Comparison of ENCODE assay signal across 20 cellular contexts in the genomic region with DNA sequence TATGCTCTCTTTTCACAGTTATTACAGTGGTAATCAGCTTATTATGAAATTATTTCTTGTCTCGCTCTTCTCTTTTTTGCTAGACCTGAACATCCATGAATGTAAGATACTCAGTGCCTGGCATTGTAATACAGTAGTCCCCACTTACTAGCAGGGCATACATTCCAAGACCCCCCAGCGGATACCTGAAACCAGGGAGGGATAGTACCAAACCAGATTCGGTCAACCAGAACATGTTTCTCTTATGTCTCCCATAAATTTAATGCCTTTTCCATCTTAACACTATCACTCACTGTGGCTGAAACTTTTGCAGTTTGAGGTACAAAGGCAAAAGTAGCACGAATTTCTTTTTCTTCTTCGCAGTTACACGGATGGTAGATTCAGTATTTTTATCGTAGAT. TPM values are rescaled to one million over a fixed set of nuclear protein-coding genes. Genes with fewer than 3 reads are reported as not detected.
DNase-seq lines count a peak whose midpoint lies in the region; ATAC-seq and TF ChIP-seq lines count a peak whose summit lies in the region.
"Had no signal": no experiment of that assay in that cellular context is flagged by ENCODE, and none has a peak within 500 bp of the region (broad histone marks: within the 10 kb centered on the region; RNA-seq: fewer than 3 reads in every experiment).

No MANE protein-coding gene starts in this region.

- peak overlapping the region; percentile 2; the same call in 1 of the 2 replicates for H3K27ac ChIP-seq in HCT116 (ENCODE audit: low read depth, low read length)
- H3K27ac ChIP-seq: right lobe of liver, VCaP had no signal

- H3K9me3 ChIP-seq in HCT116 (ENCODE audit: control insufficient read depth in 1 of 2, insufficient read depth in 1 of 2, low read depth in 1 of 2, low read length in 2 of 2): no peaks in the 10 kb centered on the region
- H3K9me3 ChIP-seq: right lobe of liver had no signal

- H3K36me3 Mint-ChIP-seq in Calu3 (ENCODE audit: insufficient read depth, unreplicated experiment) (peaks cover 5% of the 10 kb centered on the region), WTC11 (peaks cover 40% of the 10 kb centered on the region), mesothelial cell of epicardium (peaks cover 79% of the 10 kb centered on the region)

- H3K4me3 ChIP-seq in HCT116 (replicated peaks in 1 of 2; ENCODE audit: low read depth in 1 of 2, low read length in 2 of 2): peak overlapping the region in 1 of 2 experiments; percentile 27; a peak in 1 of 4 replicates
- H3K4me3 ChIP-seq: right lobe of liver had no signal

- no peaks in the 10 kb centered on the region for H4K20me1 ChIP-seq in HCT116 (ENCODE audit: insufficient read depth)

- peak overlapping the region; percentile 49 for H3K4me2 ChIP-seq in HCT116 (ENCODE audit: low read length)

- no peak overlapping the region for H2AFZ ChIP-seq in HCT116 (ENCODE audit: low read depth, low read length, poor library complexity, severe bottlenecking)

- TF ChIP-seq CTCF in Calu3 (IDR thresholded peaks at IDR 0.05; ENCODE audit: unreplicated experiment) (no peak), HCT116 (IDR thresholded peaks at IDR 0.05 in 2 of 3, conservative IDR thresholded peaks at IDR 0.05 in 1 of 3; ENCODE audit: borderline replicate concordance in 1 of 3, insufficient read depth in 1 of 3, low read depth in 2 of 3, low read length in 2 of 3) (no peak), WTC11 (IDR thresholded peaks at IDR 0.05) (no peak), mesothelial cell of epicardium (IDR thresholded peaks at IDR 0.05; ENCODE audit: unreplicated experiment) (no peak)

- POLR2A ChIA-PET in HCT116 (lab: Charles Lee): no interaction called here
- POLR2A ChIA-PET in WTC11 (lab: Charles Lee): no interaction called here

- CTCF ChIA-PET in Calu3 (lab: Charles Lee): no interaction called here
- CTCF ChIA-PET in HCT116 (lab: Charles Lee): interaction anchor here (0.7 to 1.4 kb wide), 2 partner anchors 21 to 192 kb away, joined by 3 read pairs; no protein-coding TSS in a partner anchor
- CTCF ChIA-PET in WTC11 (lab: Charles Lee): no interaction called here

- intact Hi-C loops in Calu3 (cut with micrococcal nuclease; ENCODE audit: unreplicated experiment): no loop called here
- intact Hi-C loops in HCT116 (cut with micrococcal nuclease): no loop called here

- RAD21 ChIA-PET in HCT116 (lab: Charles Lee; ENCODE audit: low non-redundant PET in 1 of 2, low total read pairs in 2 of 2, uncharacterized antibody in 2 of 2, unreplicated experiment in 2 of 2): no interaction called here

- BruUV-seq in Calu3 (replicated peaks; lab: Mats Ljungman, UMichigan) (no TSS peak), HCT116 (replicated peaks; lab: Mats Ljungman, UMichigan) (no TSS peak)

- peak overlapping the region; percentile 53 for H3K27ac Mint-ChIP-seq in Calu3 (ENCODE audit: unreplicated experiment)
- peak overlapping the region; percentile 48; the same call in 1 of the 2 replicates for H3K27ac Mint-ChIP-seq in WTC11
- peak overlapping the region; percentile 63 for H3K27ac Mint-ChIP-seq in mesothelial cell of epicardium
- H3K27ac Mint-ChIP-seq: T-helper 1 cell treated with Interleukin-12 subunit alpha and Interleukin-12 subunit beta and Interleukin-4 antibody, amounts not matched to agents 30 μg/mL and 1 μg/mL, for 36 hours had no signal

- H3K27me3 Mint-ChIP-seq in Calu3 (ENCODE audit: unreplicated experiment) (no peaks in the 10 kb centered on the region), WTC11 (ENCODE audit: low read depth) (no peaks in the 10 kb centered on the region), mesothelial cell of epicardium (ENCODE audit: low read depth) (no peaks in the 10 kb centered on the region)

- H3K79me2 ChIP-seq in HCT116 (ENCODE audit: insufficient read depth, low read length): peaks cover 13% of the 10 kb centered on the region

- peaks cover 4 to 23% of the 10 kb centered on the region in 2 experiments; a peak in 2 of 4 replicates for H3K36me3 ChIP-seq in HCT116 (ENCODE audit: control insufficient read depth in 1 of 2, insufficient read depth in 2 of 2, low read length in 2 of 2)

- H3K9ac ChIP-seq in HCT116 (ENCODE audit: low read length): peak overlapping the region; percentile 27

- ATAC-seq in HCT116: peak; percentile 28; the same call in 1 of the 2 replicates
- no peak for ATAC-seq in WTC11
- no peak for ATAC-seq in GM21526 (IDR thresholded peaks at IDR 0.05; ENCODE audit: low FRiP score, unreplicated experiment)

- no peak overlapping the region for H3K4me3 Mint-ChIP-seq in Calu3 (ENCODE audit: low read depth, unreplicated experiment)
- no peak overlapping the region for H3K4me3 Mint-ChIP-seq in WTC11
- H3K4me3 Mint-ChIP-seq in mesothelial cell of epicardium: no peak overlapping the region
- H3K4me3 Mint-ChIP-seq: T-helper 1 cell treated with Interleukin-12 subunit alpha and Interleukin-12 subunit beta and Interleukin-4 antibody, amounts not matched to agents 30 μg/mL and 1 μg/mL, for 36 hours had no signal

- TF ChIP-seq RAD21 in HCT116 (IDR thresholded peaks at IDR 0.05; ENCODE audit: low read depth): no peak

- no peaks in the 10 kb centered on the region for H3K27me3 ChIP-seq in HCT116 (ENCODE audit: insufficient read depth, low read length)
- H3K27me3 ChIP-seq: right lobe of liver had no signal

- peaks cover 2 to 26% of the 10 kb centered on the region in 2 experiments; a peak in 2 of 4 replicates for H3K4me1 ChIP-seq in HCT116 (ENCODE audit: control insufficient read depth in 1 of 2, insufficient read depth in 2 of 2, low read length in 2 of 2)
- H3K4me1 ChIP-seq: right lobe of liver had no signal

- peaks cover 4% of the 10 kb centered on the region for H3K9me3 Mint-ChIP-seq in Calu3 (ENCODE audit: low read depth, unreplicated experiment)
- H3K9me3 Mint-ChIP-seq in WTC11: peaks cover 17% of the 10 kb centered on the region
- H3K9me3 Mint-ChIP-seq in mesothelial cell of epicardium: peaks cover 57% of the 10 kb centered on the region

- H3K4me1 Mint-ChIP-seq in Calu3 (ENCODE audit: low read depth, unreplicated experiment) (peaks cover 36% of the 10 kb centered on the region), WTC11 (peaks cover 20% of the 10 kb centered on the region), mesothelial cell of epicardium (no peaks in the 10 kb centered on the region)

- no peak for TF ChIP-seq POLR2A in HCT116 (IDR thresholded peaks at IDR 0.05; ENCODE audit: borderline replicate concordance, extremely low read depth, insufficient read depth, insufficient read length)

- no peaks in the 10 kb centered on the region for H3K9me2 ChIP-seq in HCT116 (ENCODE audit: insufficient read depth)

- DNase-seq in Calu3 (no peak), HCT116 (ENCODE audit: low read depth, low spot score) (no peak), WTC11 (ENCODE audit: low spot score) (no peak), mesothelial cell of epicardium (ENCODE audit: low spot score in 2 of 2, unreplicated experiment in 2 of 2) (no peak), NCI-H2196 treated with DMSO at 0.1 percent for 48 hours (lab: John Stamatoyannopoulos, UW; ENCODE audit: unreplicated experiment) (no peak), SK-N-DZ (ENCODE audit: low spot score) (no peak)
- no peak for DNase-seq in stimulated activated CD4-positive, alpha-beta T cell treated with anti-CD3 and anti-CD28 coated beads, Interleukin-4, amount 100 ng/mL, for 4 hours
- DNase-seq: activated effector memory CD4-positive, alpha-beta T cell treated with Interleukin-2 at 50 U/mL for 16 hours; amygdala; NCI-H1436; NCI-H345; nucleus accumbens; right lobe of liver; Right ventricle myocardium superior; stimulated activated CD4-positive, alpha-beta T cell treated with anti-CD3 and anti-CD28 coated beads, Interleukin-2, amount 100 ng/mL, for 24 hours had no signal

TF ChIP-seq in HCT116, 20 proteins besides CTCF, POLR2A, EP300 and RAD21 (continues in another document):
- no peak for TF ChIP-seq SIN3A (IDR thresholded peaks at IDR 0.05; ENCODE audit: low read depth)
- TF ChIP-seq JUND (IDR thresholded peaks at IDR 0.05): no peak
- TF ChIP-seq, protein P1, sequence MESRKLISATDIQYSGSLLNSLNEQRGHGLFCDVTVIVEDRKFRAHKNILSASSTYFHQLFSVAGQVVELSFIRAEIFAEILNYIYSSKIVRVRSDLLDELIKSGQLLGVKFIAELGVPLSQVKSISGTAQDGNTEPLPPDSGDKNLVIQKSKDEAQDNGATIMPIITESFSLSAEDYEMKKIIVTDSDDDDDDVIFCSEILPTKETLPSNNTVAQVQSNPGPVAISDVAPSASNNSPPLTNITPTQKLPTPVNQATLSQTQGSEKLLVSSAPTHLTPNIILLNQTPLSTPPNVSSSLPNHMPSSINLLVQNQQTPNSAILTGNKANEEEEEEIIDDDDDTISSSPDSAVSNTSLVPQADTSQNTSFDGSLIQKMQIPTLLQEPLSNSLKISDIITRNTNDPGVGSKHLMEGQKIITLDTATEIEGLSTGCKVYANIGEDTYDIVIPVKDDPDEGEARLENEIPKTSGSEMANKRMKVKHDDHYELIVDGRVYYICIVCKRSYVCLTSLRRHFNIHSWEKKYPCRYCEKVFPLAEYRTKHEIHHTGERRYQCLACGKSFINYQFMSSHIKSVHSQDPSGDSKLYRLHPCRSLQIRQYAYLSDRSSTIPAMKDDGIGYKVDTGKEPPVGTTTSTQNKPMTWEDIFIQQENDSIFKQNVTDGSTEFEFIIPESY (IDR thresholded peaks at IDR 0.05; ENCODE audit: extremely low read depth, insufficient replicate concordance, low read length): no peak

RNA-seq across cellular contexts. Expression of a gene that starts 24.6 kb away (rescaled TPM):
- not detected in 2 replicates for total RNA-seq in Calu3 (2022)
- 0.15 TPM for total RNA-seq in HCT116 (2021; ENCODE audit: unreplicated experiment)
- 0.04 TPM in 1 of 2 replicates, not detected in the other for polyA plus RNA-seq in HCT116 (2012)
- 0.05 TPM in 1 of 3 replicates, not detected in the others for total RNA-seq in WTC11 (2021)
- 5.4 to 5.8 TPM (median 5.7 TPM) in 3 replicates for total RNA-seq in mesothelial cell of epicardium
- polyA plus RNA-seq in SK-N-DZ (2014; cell fraction: cytosol; rRNA removed): 6.2 and 6.4 TPM in 2 replicates
- polyA plus RNA-seq in SK-N-DZ (2014; cell fraction: nucleus; rRNA removed): 6.4 and 7.1 TPM in 2 replicates
- total RNA-seq: H1, HT1080 had no signal
- polyA plus RNA-seq: H1 had no signal
